Comparison of ENCODE assay signal across 20 cellular contexts in genomic region chr6:43255408-43256054, GRCh38. TPM values are rescaled to one million over a fixed set of nuclear protein-coding genes. Genes with fewer than 3 reads are reported as not detected.
A peak's percentile ranks its signal among the peaks of the same experiment; 100 is the strongest.
DNase-seq lines count a peak whose midpoint lies in the region; ATAC-seq, FAIRE-seq and TF ChIP-seq lines count a peak whose summit lies in the region.
"Had no signal": no experiment of that assay in that cellular context is flagged by ENCODE, and none has a peak within 500 bp of the region (broad histone marks: within the 10 kb centered on the region; RNA-seq: fewer than 3 reads in every experiment).

No MANE protein-coding gene starts in this region.

- H3K27ac ChIP-seq in HepG2 (ENCODE audit: extremely low read length, insufficient read depth, low read length): no peak overlapping the region
- H3K27ac ChIP-seq in right lobe of liver: no peak overlapping the region
- H3K27ac ChIP-seq in kidney (ENCODE audit: low read depth in 2 of 2, low read length in 2 of 2): no peak overlapping the region
- H3K27ac ChIP-seq in ascending aorta: no peak overlapping the region
- H3K27ac ChIP-seq: C4-2B had no signal

- H3K4me3 Mint-ChIP-seq in activated T-helper 2 cell treated with anti-CD3 and anti-CD28 coated beads, Interferon-gamma antibody, Interleukin-2, Interleukin-4, amounts not matched to agents 10 μg/mL and 5 μg/mL and 100 μg/mL, durations not matched to agents 14 hours and 24 hours and 36 hours (ENCODE audit: low read depth): no peak overlapping the region
- H3K4me3 Mint-ChIP-seq: CD8-positive, alpha-beta T cell had no signal

- peaks cover 46% of the 10 kb centered on the region for H3K4me1 Mint-ChIP-seq in activated T-helper 2 cell treated with anti-CD3 and anti-CD28 coated beads, Interferon-gamma antibody, Interleukin-2, Interleukin-4, amounts not matched to agents 10 μg/mL and 5 μg/mL and 100 μg/mL, durations not matched to agents 14 hours and 24 hours and 36 hours (ENCODE audit: low read depth)

- TF ChIP-seq CTCF in HepG2 (CRISPR knock-in tag; IDR thresholded peaks at IDR 0.05): no peak
- TF ChIP-seq CTCF in right lobe of liver (IDR thresholded peaks at IDR 0.05): no peak
- TF ChIP-seq CTCF in kidney (IDR thresholded peaks at IDR 0.05; ENCODE audit: borderline replicate concordance, extremely low read depth, insufficient read depth): no peak
- no peak for TF ChIP-seq CTCF in ascending aorta (IDR thresholded peaks at IDR 0.05)

- peaks cover 43% of the 10 kb centered on the region for H3K4me1 ChIP-seq in HepG2 (ENCODE audit: insufficient read depth, low read length)
- H3K4me1 ChIP-seq in right lobe of liver: no peaks in the 10 kb centered on the region
- no peaks in the 10 kb centered on the region for H3K4me1 ChIP-seq in kidney (ENCODE audit: control insufficient read depth in 1 of 2, insufficient read depth in 1 of 2, low read depth in 1 of 2, low read length in 2 of 2)
- H3K4me1 ChIP-seq in ascending aorta: no peaks in the 10 kb centered on the region

- intact Hi-C loops in HepG2 (cut with micrococcal nuclease; ENCODE audit: unreplicated experiment) (no loop called here), right lobe of liver (cut with DNase I) (no loop called here), kidney (cut with DNase I) (no loop called here), ascending aorta (cut with DNase I) (no loop called here)
- intact Hi-C loops in activated T-helper 2 cell treated with anti-CD3 and anti-CD28 coated beads, Interferon-gamma antibody, Interleukin-2, Interleukin-4, amounts not matched to agents 10 μg/mL and 5 μg/mL and 100 μg/mL, durations not matched to agents 14 hours and 24 hours and 36 hours (cut with micrococcal nuclease): loop anchor here (2.0 kb wide), 1 partner anchor 31 kb away; no protein-coding TSS in a partner anchor

- FAIRE-seq in HepG2 (lab: Jason Lieb, UNC) (no peak), kidney (lab: Jason Lieb, UNC) (no peak)
- FAIRE-seq: A204.1, D721Med, GM12892, HTR-8/SVneo had no signal

- no peaks in the 10 kb centered on the region for H3K9me3 Mint-ChIP-seq in activated T-helper 2 cell treated with anti-CD3 and anti-CD28 coated beads, Interferon-gamma antibody, Interleukin-2, Interleukin-4, amounts not matched to agents 10 μg/mL and 5 μg/mL and 100 μg/mL, durations not matched to agents 14 hours and 24 hours and 36 hours
- H3K9me3 Mint-ChIP-seq: CD8-positive, alpha-beta T cell had no signal

- H3K4me2 ChIP-seq in HepG2 (ENCODE audit: low read depth, low read length): no peak overlapping the region

- peaks cover 16% of the 10 kb centered on the region for H3K27me3 Mint-ChIP-seq in activated T-helper 2 cell treated with anti-CD3 and anti-CD28 coated beads, Interferon-gamma antibody, Interleukin-2, Interleukin-4, amounts not matched to agents 10 μg/mL and 5 μg/mL and 100 μg/mL, durations not matched to agents 14 hours and 24 hours and 36 hours (ENCODE audit: low read depth)

- POLR2A ChIA-PET in HepG2 (lab: Yijun Ruan, JAX): no interaction called here

- H2AFZ ChIP-seq in HepG2 (ENCODE audit: low read length): no peak overlapping the region

- no peak for ATAC-seq in HepG2
- ATAC-seq in right lobe of liver: no peak
- ATAC-seq in HG03571 (IDR thresholded peaks at IDR 0.05; ENCODE audit: unreplicated experiment): no peak
- ATAC-seq: CD8-positive, alpha-beta T cell had no signal

- CTCF ChIA-PET in HepG2 (lab: Yijun Ruan, JAX; ENCODE audit: low intra/inter-chr PET ratio, low total read pairs): no interaction called here

- no TSS peak for BruUV-seq in HepG2 (replicated peaks; lab: Mats Ljungman, UMichigan)

- no peaks in the 10 kb centered on the region for H4K20me1 ChIP-seq in HepG2 (ENCODE audit: insufficient read depth, low read length)

- H3K79me2 ChIP-seq in HepG2 (ENCODE audit: insufficient read depth, low read length): no peaks in the 10 kb centered on the region

- H3K4me3 ChIP-seq in HepG2 (replicated peaks in 1 of 3; ENCODE audit: insufficient read depth in 1 of 3, low read depth in 2 of 3, low read length in 3 of 3) (peak overlapping the region in 1 of 3 experiments; percentile 3; a peak in 1 of 6 replicates), right lobe of liver (no peak overlapping the region), kidney (ENCODE audit: low read length in 2 of 2) (no peak overlapping the region), ascending aorta (no peak overlapping the region)
- H3K4me3 ChIP-seq: HAP-1 had no signal

- DNase-seq in HepG2 (ENCODE audit: low spot score): no peak
- no peak for DNase-seq in right lobe of liver
- DNase-seq in activated T-helper 2 cell treated with anti-CD3 and anti-CD28 coated beads, Interferon-gamma antibody, Interleukin-2, Interleukin-4, amounts not matched to agents 10 μg/mL and 5 μg/mL and 100 μg/mL, durations not matched to agents 14 hours and 24 hours and 36 hours (ENCODE audit: low spot score): no peak
- peak; percentile 52 for DNase-seq in kidney
- DNase-seq in ascending aorta (ENCODE audit: low spot score in 2 of 2): no peak
- no peak for DNase-seq in EL
- DNase-seq: BE2C; CD8-positive, alpha-beta T cell; COR-L47; DMS153; DMS79 treated with DMSO at 0.1 percent for 48 hours; GDM1; GOT3 had no signal

- TF ChIP-seq RAD21 in HepG2 (CRISPR knock-in tag; IDR thresholded peaks at IDR 0.05): no peak

- peak overlapping the region; percentile 41 for H3K27ac Mint-ChIP-seq in activated T-helper 2 cell treated with anti-CD3 and anti-CD28 coated beads, Interferon-gamma antibody, Interleukin-2, Interleukin-4, amounts not matched to agents 10 μg/mL and 5 μg/mL and 100 μg/mL, durations not matched to agents 14 hours and 24 hours and 36 hours
- H3K27ac Mint-ChIP-seq: CD8-positive, alpha-beta T cell had no signal

- in situ Hi-C loops in HepG2 (cut with HindIII; ENCODE audit: extremely low pct_ligation_motif_present, low pct_unique_long_range_greater_than_20kb): no loop called here

- H3K9ac ChIP-seq in HepG2 (ENCODE audit: insufficient read depth, low read depth, low read length) (no peak overlapping the region), kidney (ENCODE audit: low read length in 2 of 2) (no peak overlapping the region)

- H3K9me3 ChIP-seq in HepG2 (ENCODE audit: low read length) (no peaks in the 10 kb centered on the region), right lobe of liver (no peaks in the 10 kb centered on the region), kidney (ENCODE audit: control insufficient read depth in 1 of 2, low read length in 2 of 2) (no peaks in the 10 kb centered on the region), ascending aorta (no peaks in the 10 kb centered on the region)
- H3K9me3 ChIP-seq: BE2C, HAP-1 had no signal

- TF ChIP-seq POLR2A in HepG2 (IDR thresholded peaks at IDR 0.05; ENCODE audit: insufficient read depth in 1 of 2, low read depth in 2 of 2, low read length in 2 of 2): no peak
- TF ChIP-seq POLR2A in right lobe of liver (IDR thresholded peaks at IDR 0.05): no peak

- H3K27me3 ChIP-seq in HepG2 (ENCODE audit: control insufficient read depth in 1 of 2, insufficient read depth in 2 of 2, low read length in 2 of 2) (peaks cover 23 to 73% of the 10 kb centered on the region in 2 experiments), right lobe of liver (no peaks in the 10 kb centered on the region), ascending aorta (no peaks in the 10 kb centered on the region)
- H3K27me3 ChIP-seq: BE2C had no signal

- 38% methylated on average over 6 of the region's 11 CpGs for WGBS in HepG2 (ENCODE audit: low lambda C conversion rate)
- 30% methylated on average over 2 of the region's 11 CpGs for WGBS in right lobe of liver (ENCODE audit: insufficient coverage, low coverage, low lambda C conversion rate, missing lambda C conversion rate)

- H3K36me3 ChIP-seq in HepG2 (replicated peaks in 1 of 2; ENCODE audit: control insufficient read depth in 1 of 2, insufficient read depth in 2 of 2, low read length in 2 of 2) (no peaks in the 10 kb centered on the region), right lobe of liver (no peaks in the 10 kb centered on the region), kidney (ENCODE audit: control insufficient read depth in 1 of 2, insufficient read depth in 2 of 2, low read length in 2 of 2) (no peaks in the 10 kb centered on the region), ascending aorta (no peaks in the 10 kb centered on the region)
- H3K36me3 ChIP-seq: BE2C, HAP-1 had no signal

- H3K36me3 Mint-ChIP-seq in activated T-helper 2 cell treated with anti-CD3 and anti-CD28 coated beads, Interferon-gamma antibody, Interleukin-2, Interleukin-4, amounts not matched to agents 10 μg/mL and 5 μg/mL and 100 μg/mL, durations not matched to agents 14 hours and 24 hours and 36 hours (ENCODE audit: low read depth): no peaks in the 10 kb centered on the region
- H3K36me3 Mint-ChIP-seq: CD8-positive, alpha-beta T cell had no signal

- TF ChIP-seq EP300 in HepG2 (IDR thresholded peaks at IDR 0.05; ENCODE audit: low read depth in 2 of 2, low read length in 2 of 2) (no peak), HepG2 (CRISPR knock-in tag; IDR thresholded peaks at IDR 0.05; ENCODE audit: borderline replicate concordance) (no peak)

RNA-seq across cellular contexts. Expression of gene TTBK1, which starts 12.2 kb away (rescaled TPM):
- 0.10 and 0.33 TPM in 2 replicates for total RNA-seq in HepG2 (2016; rRNA removed; fragmentation: Illumina TruSeq; extraction: Trizol)
- 0.18 and 0.20 TPM in 2 replicates for total RNA-seq in HepG2 (2016; cell fraction: cytosol; rRNA removed; fragmentation: Illumina TruSeq; extraction: Trizol; ENCODE audit: low read depth)
- 0.13 and 0.32 TPM in 2 replicates for total RNA-seq in HepG2 (2016; cell fraction: insoluble cytoplasmic fraction; rRNA removed; fragmentation: Illumina TruSeq; extraction: Trizol)
- 0.25 and 0.28 TPM in 2 replicates for total RNA-seq in HepG2 (2016; cell fraction: membrane; rRNA removed; fragmentation: Illumina TruSeq; extraction: Trizol)
- total RNA-seq in HepG2 (2016; cell fraction: nucleus; rRNA removed; fragmentation: Illumina TruSeq; extraction: Trizol): 0.47 TPM in 2 replicates
- 0.24 and 0.50 TPM in 2 replicates for polyA plus RNA-seq in HepG2 (2011; rRNA removed)
- polyA plus RNA-seq in HepG2 (2011; cell fraction: cytosol; rRNA removed): 0.09 and 0.10 TPM in 2 replicates
- 1.4 and 2.2 TPM in 2 replicates for polyA plus RNA-seq in HepG2 (2011; cell fraction: nucleus; rRNA removed)
- polyA plus RNA-seq in HepG2 (2012): 0.53 and 0.62 TPM in 2 replicates
- polyA plus RNA-seq in HepG2 (2016; cell fraction: cytosol; fragmentation: Illumina TruSeq; extraction: Trizol; ENCODE audit: low read depth): not detected in 2 replicates
- polyA plus RNA-seq in HepG2 (2016; cell fraction: insoluble cytoplasmic fraction; fragmentation: Illumina TruSeq; extraction: Trizol; ENCODE audit: low read depth): 0.19 TPM in 2 replicates
- 0.06 and 0.07 TPM in 2 replicates for polyA plus RNA-seq in HepG2 (2016; cell fraction: membrane; fragmentation: Illumina TruSeq; extraction: Trizol; ENCODE audit: low read depth)
- polyA plus RNA-seq in HepG2 (2016; cell fraction: nucleus; fragmentation: Illumina TruSeq; extraction: Trizol; ENCODE audit: insufficient read depth, low read depth): 0.84 and 0.86 TPM in 2 replicates
- polyA minus RNA-seq in HepG2 (2011; rRNA and poly(A)+ RNA removed; ENCODE audit: low replicate concordance): 1.2 TPM in 1 of 2 replicates, not detected in the other
- polyA minus RNA-seq in HepG2 (2011; cell fraction: cytosol; rRNA and poly(A)+ RNA removed): 0.18 and 0.49 TPM in 2 replicates
- polyA minus RNA-seq in HepG2 (2011; cell fraction: nucleus; rRNA and poly(A)+ RNA removed): 1.4 and 1.7 TPM in 2 replicates
- 1 to 10 TPM in 2 of 6 experiments, under 1 TPM in 4; 0.83 to 1.6 (median 0.87) TPM for total RNA-seq in right lobe of liver
- total RNA-seq in activated T-helper 2 cell treated with anti-CD3 and anti-CD28 coated beads, Interferon-gamma antibody, Interleukin-2, Interleukin-4, amounts not matched to agents 10 μg/mL and 5 μg/mL and 100 μg/mL, durations not matched to agents 14 hours and 24 hours and 36 hours: 1.5 TPM in 2 replicates
- 0.31 TPM for total RNA-seq in kidney
- polyA plus RNA-seq in kidney (ENCODE audit: insufficient read depth, low read depth, low replicate concordance): 0.26 TPM
- not detected for total RNA-seq in ascending aorta

RNA-seq across cellular contexts. Expression of gene DNPH1, which starts 26.2 kb away (rescaled TPM):
- total RNA-seq in HepG2 (2016; rRNA removed; fragmentation: Illumina TruSeq; extraction: Trizol) (75.0 and 75.1 TPM in 2 replicates), right lobe of liver (100 to 1,000 TPM in 2 of 6 experiments, 10 to 100 TPM in 4; 50.7 to 107 (median 62.4) TPM), kidney (74.3 TPM), ascending aorta (39.1 TPM)
- 50.9 and 56.3 TPM in 2 replicates for total RNA-seq in HepG2 (2016; cell fraction: cytosol; rRNA removed; fragmentation: Illumina TruSeq; extraction: Trizol; ENCODE audit: low read depth)
- total RNA-seq in HepG2 (2016; cell fraction: insoluble cytoplasmic fraction; rRNA removed; fragmentation: Illumina TruSeq; extraction: Trizol): 75.1 and 81.5 TPM in 2 replicates
- 52.3 and 60.5 TPM in 2 replicates for total RNA-seq in HepG2 (2016; cell fraction: membrane; rRNA removed; fragmentation: Illumina TruSeq; extraction: Trizol)
- total RNA-seq in HepG2 (2016; cell fraction: nucleus; rRNA removed; fragmentation: Illumina TruSeq; extraction: Trizol): 31.4 and 33.7 TPM in 2 replicates
- polyA plus RNA-seq in HepG2 (2011; rRNA removed) (56.5 and 65.8 TPM in 2 replicates), kidney (ENCODE audit: insufficient read depth, low read depth, low replicate concordance) (373 TPM)
- 106 and 143 TPM in 2 replicates for polyA plus RNA-seq in HepG2 (2011; cell fraction: cytosol; rRNA removed)
- polyA plus RNA-seq in HepG2 (2011; cell fraction: nucleus; rRNA removed): 62.4 and 67.4 TPM in 2 replicates
- polyA plus RNA-seq in HepG2 (2012): 43.1 and 47.9 TPM in 2 replicates
- 62.6 and 68.8 TPM in 2 replicates for polyA plus RNA-seq in HepG2 (2016; cell fraction: cytosol; fragmentation: Illumina TruSeq; extraction: Trizol; ENCODE audit: low read depth)
- 76.7 and 82.8 TPM in 2 replicates for polyA plus RNA-seq in HepG2 (2016; cell fraction: insoluble cytoplasmic fraction; fragmentation: Illumina TruSeq; extraction: Trizol; ENCODE audit: low read depth)
- 47.1 and 47.7 TPM in 2 replicates for polyA plus RNA-seq in HepG2 (2016; cell fraction: membrane; fragmentation: Illumina TruSeq; extraction: Trizol; ENCODE audit: low read depth)
- 66.2 and 72.5 TPM in 2 replicates for polyA plus RNA-seq in HepG2 (2016; cell fraction: nucleus; fragmentation: Illumina TruSeq; extraction: Trizol; ENCODE audit: insufficient read depth, low read depth)
- 38.8 and 62.4 TPM in 2 replicates for polyA minus RNA-seq in HepG2 (2011; rRNA and poly(A)+ RNA removed; ENCODE audit: low replicate concordance)
- 10.5 and 15.4 TPM in 2 replicates for polyA minus RNA-seq in HepG2 (2011; cell fraction: cytosol; rRNA and poly(A)+ RNA removed)
- polyA minus RNA-seq in HepG2 (2011; cell fraction: nucleus; rRNA and poly(A)+ RNA removed): 15.3 and 16.7 TPM in 2 replicates
- total RNA-seq in activated T-helper 2 cell treated with anti-CD3 and anti-CD28 coated beads, Interferon-gamma antibody, Interleukin-2, Interleukin-4, amounts not matched to agents 10 μg/mL and 5 μg/mL and 100 μg/mL, durations not matched to agents 14 hours and 24 hours and 36 hours: 70.5 and 76.7 TPM in 2 replicates

RNA-seq across cellular contexts. Expression of gene SLC22A7, which starts 42.5 kb away (rescaled TPM):
- total RNA-seq in HepG2 (2016; rRNA removed; fragmentation: Illumina TruSeq; extraction: Trizol): 8.6 and 22.6 TPM in 2 replicates
- total RNA-seq in HepG2 (2016; cell fraction: cytosol; rRNA removed; fragmentation: Illumina TruSeq; extraction: Trizol; ENCODE audit: low read depth): 5.3 and 5.4 TPM in 2 replicates
- total RNA-seq in HepG2 (2016; cell fraction: insoluble cytoplasmic fraction; rRNA removed; fragmentation: Illumina TruSeq; extraction: Trizol): 8.5 and 22.3 TPM in 2 replicates
- 9.0 and 9.1 TPM in 2 replicates for total RNA-seq in HepG2 (2016; cell fraction: membrane; rRNA removed; fragmentation: Illumina TruSeq; extraction: Trizol)
- 20.9 and 25.8 TPM in 2 replicates for total RNA-seq in HepG2 (2016; cell fraction: nucleus; rRNA removed; fragmentation: Illumina TruSeq; extraction: Trizol)
- 5.3 and 12.3 TPM in 2 replicates for polyA plus RNA-seq in HepG2 (2011; rRNA removed)
- polyA plus RNA-seq in HepG2 (2011; cell fraction: cytosol; rRNA removed): 7.0 and 7.8 TPM in 2 replicates
- 34.4 and 48.4 TPM in 2 replicates for polyA plus RNA-seq in HepG2 (2011; cell fraction: nucleus; rRNA removed)
- polyA plus RNA-seq in HepG2 (2012): 18.9 and 34.7 TPM in 2 replicates
- 3.2 and 3.5 TPM in 2 replicates for polyA plus RNA-seq in HepG2 (2016; cell fraction: cytosol; fragmentation: Illumina TruSeq; extraction: Trizol; ENCODE audit: low read depth)
- 5.5 and 6.2 TPM in 2 replicates for polyA plus RNA-seq in HepG2 (2016; cell fraction: insoluble cytoplasmic fraction; fragmentation: Illumina TruSeq; extraction: Trizol; ENCODE audit: low read depth)
- 4.5 and 5.7 TPM in 2 replicates for polyA plus RNA-seq in HepG2 (2016; cell fraction: membrane; fragmentation: Illumina TruSeq; extraction: Trizol; ENCODE audit: low read depth)
- polyA plus RNA-seq in HepG2 (2016; cell fraction: nucleus; fragmentation: Illumina TruSeq; extraction: Trizol; ENCODE audit: insufficient read depth, low read depth): 39.6 and 40.3 TPM in 2 replicates
- polyA minus RNA-seq in HepG2 (2011; rRNA and poly(A)+ RNA removed; ENCODE audit: low replicate concordance): 22.0 TPM in 1 of 2 replicates, not detected in the other
- polyA minus RNA-seq in HepG2 (2011; cell fraction: cytosol; rRNA and poly(A)+ RNA removed): 3.6 and 5.1 TPM in 2 replicates
- 7.0 and 12.7 TPM in 2 replicates for polyA minus RNA-seq in HepG2 (2011; cell fraction: nucleus; rRNA and poly(A)+ RNA removed)
- total RNA-seq in right lobe of liver: 100 to 1,000 TPM; 145 to 348 (median 185) TPM
- not detected in 2 replicates for total RNA-seq in activated T-helper 2 cell treated with anti-CD3 and anti-CD28 coated beads, Interferon-gamma antibody, Interleukin-2, Interleukin-4, amounts not matched to agents 10 μg/mL and 5 μg/mL and 100 μg/mL, durations not matched to agents 14 hours and 24 hours and 36 hours
- 2.0 TPM for total RNA-seq in kidney
- 34.8 TPM for polyA plus RNA-seq in kidney (ENCODE audit: insufficient read depth, low read depth, low replicate concordance)
- total RNA-seq in ascending aorta: 1.8 TPM
- total RNA-seq: CD8-positive, alpha-beta T cell had no signal

RNA-seq across cellular contexts. Expression of gene CRIP3, which starts 53.1 kb away (rescaled TPM):
- total RNA-seq in HepG2 (2016; rRNA removed; fragmentation: Illumina TruSeq; extraction: Trizol) (3.5 and 6.3 TPM in 2 replicates), right lobe of liver (1 to 10 TPM; 2.1 to 7.9 (median 5.2) TPM), kidney (5.6 TPM), ascending aorta (not detected)
- total RNA-seq in HepG2 (2016; cell fraction: cytosol; rRNA removed; fragmentation: Illumina TruSeq; extraction: Trizol; ENCODE audit: low read depth): 2.7 and 2.9 TPM in 2 replicates
- 5.5 and 7.0 TPM in 2 replicates for total RNA-seq in HepG2 (2016; cell fraction: insoluble cytoplasmic fraction; rRNA removed; fragmentation: Illumina TruSeq; extraction: Trizol)
- 1.7 and 2.6 TPM in 2 replicates for total RNA-seq in HepG2 (2016; cell fraction: membrane; rRNA removed; fragmentation: Illumina TruSeq; extraction: Trizol)
- 6.1 and 7.0 TPM in 2 replicates for total RNA-seq in HepG2 (2016; cell fraction: nucleus; rRNA removed; fragmentation: Illumina TruSeq; extraction: Trizol)
- polyA plus RNA-seq in HepG2 (2011; rRNA removed) (9.3 and 14.2 TPM in 2 replicates), kidney (ENCODE audit: insufficient read depth, low read depth, low replicate concordance) (14.3 TPM)
- polyA plus RNA-seq in HepG2 (2011; cell fraction: cytosol; rRNA removed): 4.5 and 5.1 TPM in 2 replicates
- polyA plus RNA-seq in HepG2 (2011; cell fraction: nucleus; rRNA removed): 31.5 and 46.2 TPM in 2 replicates
- 12.7 and 16.4 TPM in 2 replicates for polyA plus RNA-seq in HepG2 (2012)
- polyA plus RNA-seq in HepG2 (2016; cell fraction: cytosol; fragmentation: Illumina TruSeq; extraction: Trizol; ENCODE audit: low read depth): 0.99 and 1.7 TPM in 2 replicates
- 4.1 and 5.4 TPM in 2 replicates for polyA plus RNA-seq in HepG2 (2016; cell fraction: insoluble cytoplasmic fraction; fragmentation: Illumina TruSeq; extraction: Trizol; ENCODE audit: low read depth)
- polyA plus RNA-seq in HepG2 (2016; cell fraction: membrane; fragmentation: Illumina TruSeq; extraction: Trizol; ENCODE audit: low read depth): 1.9 and 2.3 TPM in 2 replicates
- polyA plus RNA-seq in HepG2 (2016; cell fraction: nucleus; fragmentation: Illumina TruSeq; extraction: Trizol; ENCODE audit: insufficient read depth, low read depth): 13.1 and 18.7 TPM in 2 replicates
- 8.2 TPM in 1 of 2 replicates, not detected in the other for polyA minus RNA-seq in HepG2 (2011; rRNA and poly(A)+ RNA removed; ENCODE audit: low replicate concordance)
- 1.4 and 2.5 TPM in 2 replicates for polyA minus RNA-seq in HepG2 (2011; cell fraction: cytosol; rRNA and poly(A)+ RNA removed)
- polyA minus RNA-seq in HepG2 (2011; cell fraction: nucleus; rRNA and poly(A)+ RNA removed): 7.5 and 14.4 TPM in 2 replicates
- 0.34 and 0.75 TPM in 2 replicates for total RNA-seq in activated T-helper 2 cell treated with anti-CD3 and anti-CD28 coated beads, Interferon-gamma antibody, Interleukin-2, Interleukin-4, amounts not matched to agents 10 μg/mL and 5 μg/mL and 100 μg/mL, durations not matched to agents 14 hours and 24 hours and 36 hours
